In the genomic region with DNA sequence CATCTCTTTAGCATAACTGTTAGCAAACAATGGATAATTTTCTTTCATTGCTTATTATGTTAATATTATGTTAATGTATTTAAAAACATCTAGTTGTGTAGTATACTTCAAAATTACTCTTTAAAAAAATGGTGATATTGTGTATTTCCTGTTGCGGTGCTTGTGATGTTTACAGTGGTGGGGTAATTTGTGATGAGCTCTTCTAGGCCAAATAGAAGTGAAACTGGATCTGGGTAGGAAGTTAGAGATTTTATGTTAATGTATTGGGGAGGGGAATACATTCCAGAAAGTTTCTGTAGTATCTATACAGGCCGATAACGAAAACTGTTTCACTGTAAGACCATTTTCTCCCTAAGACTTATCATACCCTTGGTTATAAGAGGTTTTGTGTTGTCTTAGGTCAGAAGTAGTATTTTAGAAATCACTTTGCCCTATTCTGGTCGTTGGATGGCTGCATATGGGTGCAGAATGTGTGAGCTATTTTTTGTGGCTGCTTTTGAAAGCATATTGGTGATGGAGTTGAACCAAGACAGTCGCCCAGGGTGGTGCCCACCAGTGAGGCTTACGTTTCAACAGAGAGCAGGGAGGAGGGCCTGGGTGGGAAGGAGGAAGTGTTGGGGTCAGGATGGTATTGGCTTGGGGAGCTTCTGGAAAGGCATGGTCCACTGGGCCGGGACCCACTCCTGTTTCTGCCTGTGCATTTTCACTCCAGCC, we compare ENCODE assay signal across 1 cellular context.
TF ChIP-seq lines count a peak whose summit lies in the region.

No MANE protein-coding gene starts in this region.

TF ChIP-seq in SK-N-SH, 30 proteins besides CTCF, POLR2A, EP300 and RAD21:
- TF ChIP-seq MEF2A (IDR thresholded peaks at IDR 0.05; ENCODE audit: borderline replicate concordance, low read depth) (no peak), MXI1 (IDR thresholded peaks at IDR 0.05; ENCODE audit: low read depth, low read length) (no peak), EZH2phosphoT487 (IDR thresholded peaks at IDR 0.05; ENCODE audit: borderline replicate concordance, low read depth) (no peak), MAX (IDR thresholded peaks at IDR 0.05; ENCODE audit: low read depth) (no peak), SMC3 (IDR thresholded peaks at IDR 0.05; ENCODE audit: low read depth, low read length) (no peak)
